In the genomic region with DNA sequence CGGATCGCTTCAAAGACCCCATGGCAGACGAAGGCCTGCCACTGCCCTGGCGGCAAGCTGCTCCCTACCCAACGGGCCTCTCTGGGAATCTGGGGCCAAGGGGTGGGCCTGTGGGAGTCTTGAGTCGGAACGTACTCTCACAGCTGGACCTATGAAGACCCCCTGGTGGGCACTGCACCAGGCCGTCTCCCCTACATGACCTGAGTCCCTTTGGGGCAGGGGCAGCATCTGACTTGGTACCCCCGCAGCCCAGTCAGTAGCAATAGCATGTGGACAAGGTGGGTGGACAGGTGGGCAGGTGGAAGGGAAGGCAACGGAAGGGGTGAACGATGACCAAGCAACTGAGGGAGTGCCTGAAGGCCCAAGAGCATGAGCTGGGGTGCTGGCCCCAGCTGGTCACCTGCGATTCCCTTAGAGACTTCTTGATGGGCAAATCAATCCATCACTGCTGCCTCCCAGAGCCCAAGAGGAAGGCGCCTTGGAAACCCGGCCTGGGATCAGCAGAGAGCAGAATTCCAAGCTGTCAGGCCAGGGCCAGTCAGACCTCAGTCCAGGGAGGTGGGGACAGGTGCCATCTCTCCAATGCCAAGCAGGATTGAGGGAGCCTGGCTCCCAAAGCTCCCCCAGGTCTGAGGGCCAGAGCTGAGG, we compare ENCODE assay signal across 23 cellular contexts. TPM values are rescaled to one million over a fixed set of nuclear protein-coding genes. Genes with fewer than 3 reads are reported as not detected.
"Had no signal": no experiment of that assay in that cellular context is flagged by ENCODE, and none has a peak within 500 bp of the region (broad histone marks: within the 10 kb centered on the region; RNA-seq: fewer than 3 reads in every experiment).

No MANE protein-coding gene starts in this region.

- ATAC-seq: activated CD8-positive, alpha-beta T cell treated with anti-CD3 and anti-CD28 coated beads for 36 hours; activated T-helper 17 cell treated with anti-CD3 and anti-CD28 coated beads, Interleukin-2, amount 50 U/mL, for 72 hours; body of pancreas; left lung; stimulated activated naive CD8-positive, alpha-beta T cell treated with anti-CD3 and anti-CD28 coated beads, Interleukin-15, Interleukin-2, amounts not matched to agents 100 U/mL and 50 U/mL, for 24 hours had no signal

- H3K27me3 ChIP-seq: body of pancreas, left lung, right atrium auricular region, suprapubic skin had no signal

- FAIRE-seq: colon, endometrium had no signal

- H3K36me3 ChIP-seq: prostate gland had no signal

- DNase-seq: activated CD4-positive, alpha-beta T cell treated with anti-CD3 and anti-CD28 coated beads, Interleukin-2, amount 10 ng/mL, durations not matched to agents 24 days and 14 days; activated CD8-positive, alpha-beta T cell treated with anti-CD3 and anti-CD28 coated beads for 36 hours; activated naive CD4-positive, alpha-beta T cell treated with Interleukin-2 at 50 U/mL for 16 hours; activated naive CD8-positive, alpha-beta T cell treated with anti-CD3 and anti-CD28 coated beads, Interleukin-2, amount 10 ng/mL, durations not matched to agents 7 days and 5 days; activated T-cell treated with anti-CD3 and anti-CD28 coated beads, Interleukin-2, amount 50 U/mL, for 1 hour; caudate nucleus; erythroblast; foreskin melanocyte; islet precursor cell; naive B cell; stimulated activated naive CD8-positive, alpha-beta T cell treated with anti-CD3 and anti-CD28 coated beads, Interleukin-15, Interleukin-2, amounts not matched to agents 100 U/mL and 50 U/mL, for 24 hours; T1000; trophoblast cell had no signal

- H3K27ac ChIP-seq: body of pancreas, prostate gland, suprapubic skin had no signal

- H3K4me3 ChIP-seq: body of pancreas, prostate gland, right atrium auricular region, skin epidermis, suprapubic skin had no signal

- H3K9me3 ChIP-seq: body of pancreas, left lung, prostate gland, right atrium auricular region, suprapubic skin had no signal

RNA-seq across cellular contexts. Expression of a gene that starts 42.7 kb away (rescaled TPM):
- total RNA-seq: osteocyte had no signal
